Comparison of ENCODE assay signal across 1 cellular context in the genomic region with DNA sequence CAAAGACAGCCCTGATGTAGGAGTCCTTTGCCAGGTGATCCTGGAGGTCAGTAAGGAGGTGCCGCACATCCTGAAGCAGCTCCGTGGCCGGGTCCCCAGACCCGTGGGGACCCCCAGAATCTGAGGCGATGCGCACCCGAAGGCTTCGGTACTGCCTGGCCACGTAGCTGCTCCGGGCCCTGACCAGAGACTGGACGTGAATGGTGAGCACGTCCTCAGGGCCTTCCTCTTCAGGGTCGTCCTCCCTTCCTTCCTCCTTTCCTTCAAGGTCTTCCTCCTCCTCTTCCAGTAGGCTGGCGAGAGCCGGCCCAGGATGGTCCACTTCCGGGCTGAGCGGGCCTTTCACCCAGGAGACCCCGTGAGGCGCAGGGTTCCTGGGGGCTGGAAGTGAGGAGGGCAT.
TF ChIP-seq lines count a peak whose summit lies in the region.

No MANE protein-coding gene starts in this region.

TF ChIP-seq in GM12878, 131 proteins besides CTCF, POLR2A, EP300 and RAD21:
- TF ChIP-seq TCF12 (IDR thresholded peaks at IDR 0.05; ENCODE audit: low read depth, low read length) (no peak), ZNF384 (IDR thresholded peaks at IDR 0.05; ENCODE audit: borderline replicate concordance, low read depth, low read length) (no peak)
